In genomic region chr22:24543068-24543675, GRCh38 we compare ENCODE assay signal across 25 cellular contexts. TPM values are rescaled to one million over a fixed set of nuclear protein-coding genes. Genes with fewer than 3 reads are reported as not detected.
DNase-seq lines count a peak whose midpoint lies in the region; ATAC-seq and TF ChIP-seq lines count a peak whose summit lies in the region.
"Had no signal": no experiment of that assay in that cellular context is flagged by ENCODE, and none has a peak within 500 bp of the region (broad histone marks: within the 10 kb centered on the region; RNA-seq: fewer than 3 reads in every experiment).

No MANE protein-coding gene starts in this region.

- no peaks in the 10 kb centered on the region for H3K27me3 Mint-ChIP-seq in activated CD8-positive, alpha-beta T cell treated with anti-CD3 and anti-CD28 coated beads, Interleukin-2, amount 10 ng/mL, durations not matched to agents 7 days and 5 days (ENCODE audit: low read depth)
- H3K27me3 Mint-ChIP-seq in activated CD8-positive, alpha-beta T cell treated with anti-CD3 and anti-CD28 coated beads for 36 hours = no peaks in the 10 kb centered on the region
- no peaks in the 10 kb centered on the region for H3K27me3 Mint-ChIP-seq in naive B cell
- H3K27me3 Mint-ChIP-seq in activated naive CD8-positive, alpha-beta T cell treated with anti-CD3 and anti-CD28 coated beads, Interleukin-2, amount 50 U/mL, for 24 hours = no peaks in the 10 kb centered on the region
- H3K27me3 Mint-ChIP-seq: activated CD4-positive, alpha-beta memory T cell treated with anti-CD3 and anti-CD28 coated beads, Interleukin-2, amount 10 ng/mL, durations not matched to agents 7 days and 5 days had no signal

- DNase-seq in activated CD8-positive, alpha-beta T cell treated with anti-CD3 and anti-CD28 coated beads, Interleukin-2, amount 10 ng/mL, durations not matched to agents 7 days and 5 days = no peak
- DNase-seq in activated CD8-positive, alpha-beta T cell treated with anti-CD3 and anti-CD28 coated beads for 36 hours = no peak
- no peak for DNase-seq in heart left ventricle
- DNase-seq in naive B cell = no peak
- DNase-seq in central memory CD4-positive, alpha-beta T cell = no peak
- no peak for DNase-seq in activated naive CD8-positive, alpha-beta T cell treated with anti-CD3 and anti-CD28 coated beads, Interleukin-2, amount 50 U/mL, for 24 hours
- DNase-seq: activated CD4-positive, alpha-beta memory T cell treated with anti-CD3 and anti-CD28 coated beads, Interleukin-2, amount 10 ng/mL, durations not matched to agents 7 days and 5 days; activated naive CD4-positive, alpha-beta T cell treated with anti-CD3 and anti-CD28 coated beads for 36 hours; activated T-cell treated with anti-CD3 and anti-CD28 coated beads, Interleukin-2, amount 50 U/mL, for 1 hour; cerebellar nuclear complex; effector CD8-positive, alpha-beta T cell; Kasumi-1; NCI-H1048; NCI-H187 treated with DMSO at 0.1 percent for 48 hours; NCI-H2227 treated with DMSO at 0.1 percent for 48 hours; NCI-H748 treated with DMSO at 0.1 percent for 48 hours; testis had no signal

- ATAC-seq in activated CD8-positive, alpha-beta T cell treated with anti-CD3 and anti-CD28 coated beads, Interleukin-2, amount 10 ng/mL, durations not matched to agents 7 days and 5 days = peak; percentile 24
- no peak for ATAC-seq in activated CD8-positive, alpha-beta T cell treated with anti-CD3 and anti-CD28 coated beads for 36 hours
- ATAC-seq in heart left ventricle (peak in 3 of 4 donors; percentile 6 to 15 (median 9)), naive B cell (ENCODE audit: low read depth in 2 of 2) (no peak), HG03108 (IDR thresholded peaks at IDR 0.05; ENCODE audit: unreplicated experiment) (no peak)
- no peak for ATAC-seq in activated naive CD8-positive, alpha-beta T cell treated with anti-CD3 and anti-CD28 coated beads, Interleukin-2, amount 50 U/mL, for 24 hours
- ATAC-seq: sciatic nerve had no signal

- POLR2A ChIA-PET in activated CD8-positive, alpha-beta T cell treated with anti-CD3 and anti-CD28 coated beads, Interleukin-2, amount 10 ng/mL, durations not matched to agents 7 days and 5 days (lab: Charles Lee) = no interaction called here
- POLR2A ChIA-PET in activated CD8-positive, alpha-beta T cell treated with anti-CD3 and anti-CD28 coated beads for 36 hours (lab: Charles Lee) = interaction anchor here (2.5 kb wide), 1 partner anchor 11 kb away, joined by 14 read pairs; the partner anchor contains the start of gene GUCD1

- WGBS in heart left ventricle, 4 donors = 72 to 85% (median 75%) methylated on average over 6 to 10 of the region's 10 CpGs

- H3K9me3 ChIP-seq in heart left ventricle = no peaks in the 10 kb centered on the region
- H3K9me3 ChIP-seq: testis had no signal

- H3K27ac ChIP-seq in heart left ventricle (peak overlapping the region in 8 of 12 donors; percentile 1 to 60 (median 33)), temporal lobe (ENCODE audit: low read depth, low read length) (peak overlapping the region; percentile 53)
- H3K27ac ChIP-seq: 22Rv1, parathyroid adenoma, testis had no signal

- intact Hi-C loops in activated CD8-positive, alpha-beta T cell treated with anti-CD3 and anti-CD28 coated beads for 36 hours (cut with micrococcal nuclease) = no loop called here
- intact Hi-C loops in heart left ventricle (cut with DNase I) = no loop called here

- TF ChIP-seq POLR2A in heart left ventricle (IDR thresholded peaks at IDR 0.05) = no peak

- peaks cover 5 to 93% (median 79%) of the 10 kb centered on the region in 9 donors for H3K36me3 ChIP-seq in heart left ventricle

- no peaks in the 10 kb centered on the region for H3K4me1 Mint-ChIP-seq in activated CD8-positive, alpha-beta T cell treated with anti-CD3 and anti-CD28 coated beads, Interleukin-2, amount 10 ng/mL, durations not matched to agents 7 days and 5 days (ENCODE audit: low read depth)
- H3K4me1 Mint-ChIP-seq in activated CD8-positive, alpha-beta T cell treated with anti-CD3 and anti-CD28 coated beads for 36 hours (ENCODE audit: low read depth) = no peaks in the 10 kb centered on the region
- H3K4me1 Mint-ChIP-seq in naive B cell = peaks cover 42 to 77% (median 66%) of the 10 kb centered on the region in 3 donors
- peaks cover 2% of the 10 kb centered on the region for H3K4me1 Mint-ChIP-seq in activated naive CD8-positive, alpha-beta T cell treated with anti-CD3 and anti-CD28 coated beads, Interleukin-2, amount 50 U/mL, for 24 hours
- H3K4me1 Mint-ChIP-seq: activated CD4-positive, alpha-beta memory T cell treated with anti-CD3 and anti-CD28 coated beads, Interleukin-2, amount 10 ng/mL, durations not matched to agents 7 days and 5 days had no signal

- H3K27me3 ChIP-seq in heart left ventricle = no peaks in the 10 kb centered on the region
- H3K27me3 ChIP-seq: testis had no signal

- CTCF ChIA-PET in activated CD8-positive, alpha-beta T cell treated with anti-CD3 and anti-CD28 coated beads, Interleukin-2, amount 10 ng/mL, durations not matched to agents 7 days and 5 days (lab: Charles Lee) = no interaction called here
- CTCF ChIA-PET in activated CD8-positive, alpha-beta T cell treated with anti-CD3 and anti-CD28 coated beads for 36 hours (lab: Charles Lee) = no interaction called here

- H3K27ac Mint-ChIP-seq in activated CD8-positive, alpha-beta T cell treated with anti-CD3 and anti-CD28 coated beads, Interleukin-2, amount 10 ng/mL, durations not matched to agents 7 days and 5 days = no peak overlapping the region
- H3K27ac Mint-ChIP-seq in activated CD8-positive, alpha-beta T cell treated with anti-CD3 and anti-CD28 coated beads for 36 hours = no peak overlapping the region
- peak overlapping the region in 4 of 6 donors; percentile 68 to 79 (median 74) for H3K27ac Mint-ChIP-seq in naive B cell
- no peak overlapping the region for H3K27ac Mint-ChIP-seq in activated naive CD8-positive, alpha-beta T cell treated with anti-CD3 and anti-CD28 coated beads, Interleukin-2, amount 50 U/mL, for 24 hours
- H3K27ac Mint-ChIP-seq: activated CD4-positive, alpha-beta memory T cell treated with anti-CD3 and anti-CD28 coated beads, Interleukin-2, amount 10 ng/mL, durations not matched to agents 7 days and 5 days; activated naive CD4-positive, alpha-beta T cell treated with anti-CD3 and anti-CD28 coated beads for 36 hours; nephron had no signal

- no peaks in the 10 kb centered on the region for H3K9me3 Mint-ChIP-seq in activated CD8-positive, alpha-beta T cell treated with anti-CD3 and anti-CD28 coated beads, Interleukin-2, amount 10 ng/mL, durations not matched to agents 7 days and 5 days (ENCODE audit: insufficient read depth)
- no peaks in the 10 kb centered on the region for H3K9me3 Mint-ChIP-seq in activated CD8-positive, alpha-beta T cell treated with anti-CD3 and anti-CD28 coated beads for 36 hours
- no peaks in the 10 kb centered on the region for H3K9me3 Mint-ChIP-seq in naive B cell
- H3K9me3 Mint-ChIP-seq in activated naive CD8-positive, alpha-beta T cell treated with anti-CD3 and anti-CD28 coated beads, Interleukin-2, amount 50 U/mL, for 24 hours = no peaks in the 10 kb centered on the region
- H3K9me3 Mint-ChIP-seq: activated CD4-positive, alpha-beta memory T cell treated with anti-CD3 and anti-CD28 coated beads, Interleukin-2, amount 10 ng/mL, durations not matched to agents 7 days and 5 days; activated naive CD4-positive, alpha-beta T cell treated with anti-CD3 and anti-CD28 coated beads for 36 hours; nephron had no signal

- H3K36me3 Mint-ChIP-seq in activated CD8-positive, alpha-beta T cell treated with anti-CD3 and anti-CD28 coated beads, Interleukin-2, amount 10 ng/mL, durations not matched to agents 7 days and 5 days (ENCODE audit: low read depth) = peaks cover 43% of the 10 kb centered on the region
- H3K36me3 Mint-ChIP-seq in activated CD8-positive, alpha-beta T cell treated with anti-CD3 and anti-CD28 coated beads for 36 hours (ENCODE audit: low read depth) = peaks cover 13% of the 10 kb centered on the region
- peaks cover 8 to 15% of the 10 kb centered on the region in 2 donors for H3K36me3 Mint-ChIP-seq in naive B cell
- peaks cover 32% of the 10 kb centered on the region for H3K36me3 Mint-ChIP-seq in activated naive CD8-positive, alpha-beta T cell treated with anti-CD3 and anti-CD28 coated beads, Interleukin-2, amount 50 U/mL, for 24 hours (ENCODE audit: low read depth)

- no peak for TF ChIP-seq CTCF in activated CD8-positive, alpha-beta T cell treated with anti-CD3 and anti-CD28 coated beads for 36 hours (IDR thresholded peaks at IDR 0.05)
- no peak for TF ChIP-seq CTCF in heart left ventricle (IDR thresholded peaks at IDR 0.05)

- no peak overlapping the region for H3K4me3 Mint-ChIP-seq in activated CD8-positive, alpha-beta T cell treated with anti-CD3 and anti-CD28 coated beads, Interleukin-2, amount 10 ng/mL, durations not matched to agents 7 days and 5 days
- no peak overlapping the region for H3K4me3 Mint-ChIP-seq in activated CD8-positive, alpha-beta T cell treated with anti-CD3 and anti-CD28 coated beads for 36 hours
- peak overlapping the region in 4 of 8 donors; percentile 25 to 42 (median 33) for H3K4me3 Mint-ChIP-seq in naive B cell
- no peak overlapping the region for H3K4me3 Mint-ChIP-seq in activated naive CD8-positive, alpha-beta T cell treated with anti-CD3 and anti-CD28 coated beads, Interleukin-2, amount 50 U/mL, for 24 hours
- H3K4me3 Mint-ChIP-seq: activated CD4-positive, alpha-beta memory T cell treated with anti-CD3 and anti-CD28 coated beads, Interleukin-2, amount 10 ng/mL, durations not matched to agents 7 days and 5 days; activated naive CD4-positive, alpha-beta T cell treated with anti-CD3 and anti-CD28 coated beads for 36 hours; nephron had no signal

- no peak overlapping the region for H3K4me3 ChIP-seq in heart left ventricle
- H3K4me3 ChIP-seq: testis had no signal

- peaks cover 4 to 57% (median 28%) of the 10 kb centered on the region in 12 donors for H3K4me1 ChIP-seq in heart left ventricle
- H3K4me1 ChIP-seq: parathyroid adenoma had no signal

RNA-seq across cellular contexts. Expression of gene GUCD1, which starts 11.8 kb away (rescaled TPM):
- 100 to 1,000 TPM; 129 to 133 TPM for total RNA-seq in activated CD8-positive, alpha-beta T cell treated with anti-CD3 and anti-CD28 coated beads, Interleukin-2, amount 10 ng/mL, durations not matched to agents 7 days and 5 days
- total RNA-seq in activated CD8-positive, alpha-beta T cell treated with anti-CD3 and anti-CD28 coated beads for 36 hours = 100 to 1,000 TPM in 1 of 2 experiments, 10 to 100 TPM in 1; 99.7 to 111 TPM
- total RNA-seq in heart left ventricle = 100 to 1,000 TPM; 147 to 487 (median 186) TPM
- 100 to 1,000 TPM; 159 to 272 TPM for polyA plus RNA-seq in heart left ventricle
- polyA plus RNA-seq in naive B cell (ENCODE audit: low read depth in 6 of 6) = 100 to 1,000 TPM; 374 to 564 (median 422) TPM
- 18.7 TPM for total RNA-seq in temporal lobe

RNA-seq across cellular contexts. Expression of gene SNRPD3, which starts 12.6 kb away (rescaled TPM):
- total RNA-seq in activated CD8-positive, alpha-beta T cell treated with anti-CD3 and anti-CD28 coated beads, Interleukin-2, amount 10 ng/mL, durations not matched to agents 7 days and 5 days = 100 to 1,000 TPM; 136 to 144 TPM
- total RNA-seq in activated CD8-positive, alpha-beta T cell treated with anti-CD3 and anti-CD28 coated beads for 36 hours = 100 to 1,000 TPM; 153 to 165 TPM
- total RNA-seq in heart left ventricle (100 to 1,000 TPM in 2 of 9 donors, 10 to 100 TPM in 7; 64.8 to 227 (median 74.0) TPM), temporal lobe (119 TPM)
- polyA plus RNA-seq in heart left ventricle (100 to 1,000 TPM in 1 of 2 donors, 10 to 100 TPM in 1; 91.1 to 146 TPM), naive B cell (ENCODE audit: low read depth in 6 of 6) (100 to 1,000 TPM in 4 of 6 donors, 10 to 100 TPM in 2; 73.1 to 141 (median 132) TPM)

RNA-seq across cellular contexts. Expression of gene UPB1, which starts 48.0 kb away (rescaled TPM):
- total RNA-seq in activated CD8-positive, alpha-beta T cell treated with anti-CD3 and anti-CD28 coated beads, Interleukin-2, amount 10 ng/mL, durations not matched to agents 7 days and 5 days = under 1 TPM; 0.24 to 0.31 TPM
- total RNA-seq in activated CD8-positive, alpha-beta T cell treated with anti-CD3 and anti-CD28 coated beads for 36 hours = under 1 TPM; 0.16 to 0.49 TPM
- total RNA-seq in heart left ventricle = 1 to 10 TPM in 3 of 9 donors, under 1 TPM in 6; 0.35 to 1.9 (median 0.80) TPM
- polyA plus RNA-seq in heart left ventricle = 1 to 10 TPM in 1 of 2 donors, under 1 TPM in 1; 0.24 to 1.8 TPM
- under 1 TPM in 5 of 6 donors, not detected in 1; 0.08 to 0.90 (median 0.20) TPM for polyA plus RNA-seq in naive B cell (ENCODE audit: low read depth in 6 of 6)
- 0.25 TPM for total RNA-seq in temporal lobe
- total RNA-seq: HT1080 had no signal
- polyA plus RNA-seq: keratinocyte had no signal

RNA-seq across cellular contexts. Expression of gene LRRC75B, which starts 49.7 kb away (rescaled TPM):
- total RNA-seq in activated CD8-positive, alpha-beta T cell treated with anti-CD3 and anti-CD28 coated beads, Interleukin-2, amount 10 ng/mL, durations not matched to agents 7 days and 5 days = 1 to 10 TPM in 1 of 2 experiments, under 1 TPM in 1; 0.91 to 1.3 TPM
- 1 to 10 TPM; 1.2 to 1.5 TPM for total RNA-seq in activated CD8-positive, alpha-beta T cell treated with anti-CD3 and anti-CD28 coated beads for 36 hours
- total RNA-seq in heart left ventricle (1 to 10 TPM; 3.7 to 6.5 (median 4.5) TPM), temporal lobe (8.1 TPM)
- polyA plus RNA-seq in heart left ventricle (1 to 10 TPM; 2.6 to 8.0 TPM), naive B cell (ENCODE audit: low read depth in 6 of 6) (under 1 TPM in 2 of 6 donors, not detected in 4; 0.32 TPM)

RNA-seq across cellular contexts. Expression of gene GGT1, which starts 59.8 kb away (rescaled TPM):
- total RNA-seq in activated CD8-positive, alpha-beta T cell treated with anti-CD3 and anti-CD28 coated beads, Interleukin-2, amount 10 ng/mL, durations not matched to agents 7 days and 5 days = 10 to 100 TPM; 20.0 to 23.6 TPM
- total RNA-seq in activated CD8-positive, alpha-beta T cell treated with anti-CD3 and anti-CD28 coated beads for 36 hours = 10 to 100 TPM; 15.6 to 17.8 TPM
- total RNA-seq in heart left ventricle = 1 to 10 TPM in 6 of 9 donors, under 1 TPM in 2, not detected in 1; 0.83 to 8.2 (median 1.5) TPM
- 1 to 10 TPM in 1 of 2 donors, under 1 TPM in 1; 0.93 to 1.7 TPM for polyA plus RNA-seq in heart left ventricle
- polyA plus RNA-seq in naive B cell (ENCODE audit: low read depth in 6 of 6) = under 1 TPM in 4 of 6 donors, not detected in 2; 0.17 to 0.90 (median 0.70) TPM
- 2.7 TPM for total RNA-seq in temporal lobe

Comparison
In these comparisons a context has a peak if more than half of its experiments do, and no peak if none do; other contexts are left out.
1. ATAC-seq: peak in activated CD8-positive, alpha-beta T cell treated with anti-CD3 and anti-CD28 coated beads, Interleukin-2, amount 10 ng/mL, durations not matched to agents 7 days and 5 days (single experiment) and heart left ventricle (3 of 4); none in activated CD8-positive, alpha-beta T cell treated with anti-CD3 and anti-CD28 coated beads for 36 hours (single experiment), naive B cell (0 of 2), HG03108 (single experiment) and activated naive CD8-positive, alpha-beta T cell treated with anti-CD3 and anti-CD28 coated beads, Interleukin-2, amount 50 U/mL, for 24 hours (single experiment).
2. H3K27ac Mint-ChIP-seq: peak in naive B cell (4 of 6); none in activated CD8-positive, alpha-beta T cell treated with anti-CD3 and anti-CD28 coated beads, Interleukin-2, amount 10 ng/mL, durations not matched to agents 7 days and 5 days (single experiment), activated CD8-positive, alpha-beta T cell treated with anti-CD3 and anti-CD28 coated beads for 36 hours (single experiment) and activated naive CD8-positive, alpha-beta T cell treated with anti-CD3 and anti-CD28 coated beads, Interleukin-2, amount 50 U/mL, for 24 hours (single experiment).